Comparison of ENCODE assay signal across 8 cellular contexts in the genomic region with DNA sequence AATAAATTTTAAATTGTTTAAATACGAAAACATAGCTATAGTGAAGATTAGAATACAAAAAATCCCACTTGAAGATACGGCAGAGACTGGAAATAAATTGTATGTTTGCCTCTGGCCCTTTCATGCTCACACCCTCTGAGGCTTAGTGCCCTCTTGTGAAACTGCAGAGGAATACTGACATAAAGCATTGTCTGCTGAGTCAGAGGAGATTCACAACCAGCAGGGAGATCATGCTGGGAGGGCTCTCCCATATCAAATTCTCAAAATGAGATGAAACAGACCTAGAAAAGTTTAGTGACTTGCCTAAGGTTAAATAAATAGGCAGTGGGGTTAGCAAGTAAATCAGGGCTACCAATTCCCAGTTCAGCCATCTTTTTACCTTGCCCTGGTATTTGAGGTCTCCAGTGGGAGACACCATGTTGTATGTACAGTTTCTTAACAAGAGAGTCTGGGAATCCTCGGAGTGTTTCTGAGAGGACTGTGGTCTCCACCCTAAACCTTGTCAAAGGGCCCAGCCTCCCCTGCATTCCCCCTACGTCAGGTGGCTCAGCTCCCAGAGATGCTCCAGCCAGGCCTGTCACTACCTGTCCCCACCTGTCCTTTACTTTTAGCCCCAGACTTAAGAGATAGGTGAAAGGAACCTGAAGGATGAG.
DNase-seq lines count a peak whose midpoint lies in the region; ATAC-seq and TF ChIP-seq lines count a peak whose summit lies in the region.

No MANE protein-coding gene starts in this region.

- peaks cover 91% of the 10 kb centered on the region for H3K36me3 Mint-ChIP-seq in activated T-helper 17 cell treated with anti-CD3 and anti-CD28 coated beads, Interleukin-2, amount 50 U/mL, for 72 hours (ENCODE audit: low read depth)

- H3K27me3 ChIP-seq in left lung: peaks cover 0 to 3% of the 10 kb centered on the region in 2 donors

- peak overlapping the region; percentile 70 for H3K27ac Mint-ChIP-seq in activated T-helper 17 cell treated with anti-CD3 and anti-CD28 coated beads, Interleukin-2, amount 50 U/mL, for 72 hours

- peaks cover 0 to 9% of the 10 kb centered on the region in 2 donors for H3K4me1 ChIP-seq in left lung

- ATAC-seq in activated T-helper 17 cell treated with anti-CD3 and anti-CD28 coated beads, Interleukin-2, amount 50 U/mL, for 72 hours (replicated peaks): peak; percentile 71
- peak; percentile 76 for ATAC-seq in left lung
- no peak for ATAC-seq in GM21529 (IDR thresholded peaks at IDR 0.05; ENCODE audit: unreplicated experiment)
- ATAC-seq in HG03175 (IDR thresholded peaks at IDR 0.05; ENCODE audit: unreplicated experiment): no peak
- ATAC-seq in HG02870 (IDR thresholded peaks at IDR 0.05; ENCODE audit: unreplicated experiment): no peak

- H3K4me1 Mint-ChIP-seq in activated T-helper 17 cell treated with anti-CD3 and anti-CD28 coated beads, Interleukin-2, amount 50 U/mL, for 72 hours: peaks cover 43% of the 10 kb centered on the region

- DNase-seq in AG20443 (ENCODE audit: low spot score) (peak; percentile 56), HT-29 (ENCODE audit: low spot score) (peak; percentile 37), left lung (no peak), NCI-H2227 (lab: John Stamatoyannopoulos, UW; ENCODE audit: unreplicated experiment) (no peak)

- no peak overlapping the region for H3K4me3 ChIP-seq in left lung

- H3K9me3 ChIP-seq in left lung: no peaks in the 10 kb centered on the region

- H3K27me3 Mint-ChIP-seq in activated T-helper 17 cell treated with anti-CD3 and anti-CD28 coated beads, Interleukin-2, amount 50 U/mL, for 72 hours: no peaks in the 10 kb centered on the region

- no peak overlapping the region for H3K27ac ChIP-seq in left lung

- TF ChIP-seq CTCF in left lung (IDR thresholded peaks at IDR 0.05): no peak

- intact Hi-C loops in left lung (cut with DNase I): no loop called here

- no peaks in the 10 kb centered on the region for H3K36me3 ChIP-seq in left lung

- peaks cover 5% of the 10 kb centered on the region for H3K9me3 Mint-ChIP-seq in activated T-helper 17 cell treated with anti-CD3 and anti-CD28 coated beads, Interleukin-2, amount 50 U/mL, for 72 hours

- H3K4me3 Mint-ChIP-seq in activated T-helper 17 cell treated with anti-CD3 and anti-CD28 coated beads, Interleukin-2, amount 50 U/mL, for 72 hours: peak overlapping the region; percentile 21

Comparison
In these comparisons a context has a peak if more than half of its experiments do, and no peak if none do; other contexts are left out.
1. DNase-seq: peak in AG20443 (single experiment) and HT-29 (single experiment); none in left lung (0 of 2) and NCI-H2227 (single experiment).
2. ATAC-seq: peak in activated T-helper 17 cell treated with anti-CD3 and anti-CD28 coated beads, Interleukin-2, amount 50 U/mL, for 72 hours (single experiment) and left lung (single experiment); none in GM21529 (single experiment), HG03175 (single experiment) and HG02870 (single experiment).